8 cellular contexts compared by ENCODE assay signal in genomic region chr17:64920026-64920418, GRCh38. TPM values are rescaled to one million over a fixed set of nuclear protein-coding genes. Genes with fewer than 3 reads are reported as not detected.
DNase-seq lines count a peak whose midpoint lies in the region; ATAC-seq, FAIRE-seq and TF ChIP-seq lines count a peak whose summit lies in the region.

No MANE protein-coding gene starts in this region.

- H3K4me3 Mint-ChIP-seq in endothelial cell (ENCODE audit: unreplicated experiment) (peak overlapping the region; percentile 94), neural crest cell (peak overlapping the region; percentile 94)

- POLR2A ChIA-PET in Panc1 (lab: Charles Lee), result no interaction called here

- no peaks in the 10 kb centered on the region for H3K27me3 ChIP-seq in Panc1 (ENCODE audit: control insufficient read depth, insufficient read depth, low read length)

- H3K4me1 ChIP-seq in Panc1 (ENCODE audit: control insufficient read depth, insufficient read depth, low read length), result peaks cover 5% of the 10 kb centered on the region; the same call in 1 of the 2 replicates

- peaks cover 9% of the 10 kb centered on the region for H3K4me1 Mint-ChIP-seq in endothelial cell (ENCODE audit: unreplicated experiment)
- peaks cover 4% of the 10 kb centered on the region for H3K4me1 Mint-ChIP-seq in neural crest cell

- TF ChIP-seq CTCF in Panc1 (IDR thresholded peaks at IDR 0.05) (no peak), endothelial cell (IDR thresholded peaks at IDR 0.05; ENCODE audit: unreplicated experiment) (no peak), neural crest cell (conservative IDR thresholded peaks at IDR 0.05) (no peak)

- H3K27ac Mint-ChIP-seq in endothelial cell (ENCODE audit: unreplicated experiment), result peak overlapping the region; percentile 94
- peak overlapping the region; percentile 50 for H3K27ac Mint-ChIP-seq in neural crest cell (ENCODE audit: unreplicated experiment)

- H3K27ac ChIP-seq in Panc1 (ENCODE audit: low read length), result peak overlapping the region; percentile 70

- FAIRE-seq in urothelium cell line (lab: Jason Lieb, UNC), result no peak

- in situ Hi-C loops in Panc1 (cut with HindIII; ENCODE audit: low pct_unique_long_range_greater_than_20kb, low sequenced_read_pairs), result no loop called here

- peak overlapping the region; percentile 54 to 60 for H3K4me3 ChIP-seq in Panc1 (ENCODE audit: low read depth in 2 of 2, low read length in 2 of 2)

- peaks cover 2% of the 10 kb centered on the region for H3K36me3 Mint-ChIP-seq in endothelial cell (ENCODE audit: low read depth, unreplicated experiment)
- peaks cover 2% of the 10 kb centered on the region for H3K36me3 Mint-ChIP-seq in neural crest cell (ENCODE audit: low read depth)

- CTCF ChIA-PET in Panc1 (lab: Charles Lee), result no interaction called here

- intact Hi-C loops in Panc1 (cut with micrococcal nuclease; ENCODE audit: unreplicated experiment), result no loop called here

- ATAC-seq in Panc1 (peak; percentile 37), GM21786 (IDR thresholded peaks at IDR 0.05; ENCODE audit: unreplicated experiment) (no peak), GM18517 (IDR thresholded peaks at IDR 0.05; ENCODE audit: unreplicated experiment) (no peak)

- no peaks in the 10 kb centered on the region for H3K9me3 ChIP-seq in Panc1 (ENCODE audit: control insufficient read depth, insufficient read depth, low read depth, low read length)

- H3K9me3 Mint-ChIP-seq in endothelial cell (ENCODE audit: unreplicated experiment) (no peaks in the 10 kb centered on the region), neural crest cell (no peaks in the 10 kb centered on the region)

- H3K36me3 ChIP-seq in Panc1 (ENCODE audit: control insufficient read depth, insufficient read depth, low read length), result no peaks in the 10 kb centered on the region

- H3K27me3 Mint-ChIP-seq in endothelial cell (ENCODE audit: unreplicated experiment), result peaks cover 6% of the 10 kb centered on the region
- no peaks in the 10 kb centered on the region for H3K27me3 Mint-ChIP-seq in neural crest cell (ENCODE audit: low read depth)

- BruUV-seq in Panc1 (replicated peaks; lab: Mats Ljungman, UMichigan), result no TSS peak

- peak; percentile 7 for DNase-seq in EH (ENCODE audit: low read depth)
- no peak for DNase-seq in Panc1 (ENCODE audit: low read depth, low spot score)
- DNase-seq in endothelial cell (ENCODE audit: low spot score), result no peak
- no peak for DNase-seq in neural crest cell (ENCODE audit: low read depth, low spot score)
- no peak for DNase-seq in DMS79 treated with DMSO at 0.1 percent for 48 hours (lab: John Stamatoyannopoulos, UW)
- no peak for DNase-seq in urothelium cell line (ENCODE audit: low spot score)

RNA-seq across cellular contexts. Expression of gene LRRC37A3, which starts 0.7 kb away (rescaled TPM):
- 13.3 TPM for total RNA-seq in Panc1 (2021; ENCODE audit: unreplicated experiment)
- polyA plus RNA-seq in Panc1 (2012; ENCODE audit: insufficient read length), result 9.2 TPM
- 31.8 TPM for total RNA-seq in endothelial cell (ENCODE audit: unreplicated experiment)
- total RNA-seq in neural crest cell, result 21.2 and 22.8 TPM in 2 replicates
